ENCODE assay signal across 2 cellular contexts in genomic region chr5:83077662-83078261, GRCh38.
TF ChIP-seq lines count a peak whose summit lies in the region.

No MANE protein-coding gene starts in this region.

TF ChIP-seq in SK-N-SH, 30 proteins besides CTCF, POLR2A, EP300 and RAD21:
- TF ChIP-seq TAF1 (IDR thresholded peaks at IDR 0.05; ENCODE audit: borderline replicate concordance, low read depth, low read length) (peak; percentile 25; the same call in 1 of the 2 replicates), NFIC (IDR thresholded peaks at IDR 0.05; ENCODE audit: borderline replicate concordance) (no peak), CHD2 (IDR thresholded peaks at IDR 0.05; ENCODE audit: low read length, partially characterized antibody) (no peak), SIN3A (IDR thresholded peaks at IDR 0.05; ENCODE audit: borderline replicate concordance, low read depth, low read length) (0 out of 2 replicates have a peak, but pooled peaks have one; percentile 56), REST (IDR thresholded peaks at IDR 0.05; ENCODE audit: low read depth, low read length) (0 out of 2 replicates have a peak, but pooled peaks have one; percentile 10)

TF ChIP-seq in H1, 55 proteins besides CTCF, POLR2A, EP300 and RAD21:
- 0 out of 2 replicates have a peak, but pooled peaks have one; percentile 54 for TF ChIP-seq TAF1 (IDR thresholded peaks at IDR 0.05; ENCODE audit: low read depth, low read length)
- no peak for TF ChIP-seq EZH2 (IDR thresholded peaks at IDR 0.05; ENCODE audit: low read depth, low read length, severe bottlenecking)
- peak; percentile 62 for TF ChIP-seq GTF2F1 (IDR thresholded peaks at IDR 0.05; ENCODE audit: borderline replicate concordance, low read depth, low read length)
- peak; percentile 46 for TF ChIP-seq TBP (IDR thresholded peaks at IDR 0.05; ENCODE audit: low read depth, low read length)
- TF ChIP-seq CBX5 (IDR thresholded peaks at IDR 0.05; ENCODE audit: low read depth, low read length): no peak
- peak; percentile 59 for TF ChIP-seq CHD7 (IDR thresholded peaks at IDR 0.05; ENCODE audit: insufficient replicate concordance, low read length)
- peak; percentile 64; the same call in 1 of the 2 replicates for TF ChIP-seq POLR2AphosphoS5 (IDR thresholded peaks at IDR 0.05; ENCODE audit: low read depth, low read length)
- TF ChIP-seq RBBP5 (IDR thresholded peaks at IDR 0.05; ENCODE audit: borderline replicate concordance, low read depth, low read length): no peak
- TF ChIP-seq E2F6 (IDR thresholded peaks at IDR 0.05): no peak
- TF ChIP-seq ATF2 (IDR thresholded peaks at IDR 0.05; ENCODE audit: low read length): no peak; the same call in 1 of the 2 replicates
- no peak for TF ChIP-seq SAP30 (IDR thresholded peaks at IDR 0.05; ENCODE audit: insufficient read depth, insufficient replicate concordance, low read length)
- no peak for TF ChIP-seq SP1 (IDR thresholded peaks at IDR 0.05; ENCODE audit: low read depth, low read length)
- peak; percentile 90 for TF ChIP-seq ASH2L (IDR thresholded peaks at IDR 0.05; ENCODE audit: low read length)
- TF ChIP-seq CTBP2 (IDR thresholded peaks at IDR 0.05; ENCODE audit: borderline replicate concordance, insufficient read depth, insufficient read length, low read length): no peak
- no peak for TF ChIP-seq HDAC2 (IDR thresholded peaks at IDR 0.05; ENCODE audit: borderline replicate concordance in 1 of 2, low read depth in 2 of 2, low read length in 2 of 2)
- 0 out of 2 replicates have a peak, but pooled peaks have one; percentile 20 for TF ChIP-seq CHD2 (IDR thresholded peaks at IDR 0.05; ENCODE audit: low read length)
- no peak for TF ChIP-seq SRF (IDR thresholded peaks at IDR 0.05; ENCODE audit: low read depth, low read length)
- peak in 1 of 2 experiments; percentile 13; a peak in 1 of 4 replicates for TF ChIP-seq SIN3A (conservative IDR thresholded peaks at IDR 0.05 in 1 of 2, IDR thresholded peaks at IDR 0.05 in 1 of 2; ENCODE audit: low read depth in 1 of 2, low read length in 2 of 2)
- no peak for TF ChIP-seq ZNF274 (IDR thresholded peaks at IDR 0.05; ENCODE audit: borderline replicate concordance, extremely low read depth, low read length)
- peak; percentile 47 for TF ChIP-seq PHF8 (conservative IDR thresholded peaks at IDR 0.05; ENCODE audit: low read depth, low read length)
